Comparison of ENCODE assay signal across 12 cellular contexts in the genomic region with DNA sequence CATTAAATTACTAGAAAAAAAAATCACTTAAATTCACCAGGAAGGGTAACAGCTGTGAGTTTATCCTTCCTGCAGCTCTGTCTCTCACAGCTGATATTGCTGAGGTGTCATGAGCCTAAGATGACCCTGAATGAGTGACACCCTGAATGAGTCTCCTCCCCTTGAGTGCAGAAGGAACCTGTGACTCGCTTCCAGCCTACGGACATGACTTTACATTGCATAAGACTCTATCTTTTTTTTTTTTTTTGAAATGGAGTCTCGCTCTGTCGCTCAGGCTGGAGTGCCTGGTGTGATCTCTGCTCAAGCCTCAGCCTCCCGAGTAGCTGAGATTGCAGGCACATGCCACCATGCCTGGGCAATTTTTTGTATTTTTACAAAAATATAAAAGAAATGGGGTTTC. TPM values are rescaled to one million over a fixed set of nuclear protein-coding genes. Genes with fewer than 3 reads are reported as not detected.
DNase-seq lines count a peak whose midpoint lies in the region; ATAC-seq lines count a peak whose summit lies in the region.
"Had no signal": no experiment of that assay in that cellular context is flagged by ENCODE, and none has a peak within 500 bp of the region (broad histone marks: within the 10 kb centered on the region; RNA-seq: fewer than 3 reads in every experiment).

No MANE protein-coding gene starts in this region.

- H3K27me3 Mint-ChIP-seq in activated naive CD8-positive, alpha-beta T cell treated with anti-CD3 and anti-CD28 coated beads, Interleukin-2, amount 50 U/mL, for 24 hours, result peaks cover 2% of the 10 kb centered on the region
- H3K27me3 Mint-ChIP-seq in activated naive CD8-positive, alpha-beta T cell treated with anti-CD3 and anti-CD28 coated beads for 36 hours, result peaks cover 4% of the 10 kb centered on the region
- peaks cover 8% of the 10 kb centered on the region for H3K27me3 Mint-ChIP-seq in stimulated activated naive CD8-positive, alpha-beta T cell treated with anti-CD3 and anti-CD28 coated beads, Interleukin-15, amount 100 ng/mL, for 72 hours

- H3K4me1 Mint-ChIP-seq in activated naive CD8-positive, alpha-beta T cell treated with anti-CD3 and anti-CD28 coated beads, Interleukin-2, amount 50 U/mL, for 24 hours, result peaks cover 4% of the 10 kb centered on the region
- H3K4me1 Mint-ChIP-seq in activated naive CD8-positive, alpha-beta T cell treated with anti-CD3 and anti-CD28 coated beads for 36 hours, result no peaks in the 10 kb centered on the region
- H3K4me1 Mint-ChIP-seq in stimulated activated naive CD8-positive, alpha-beta T cell treated with anti-CD3 and anti-CD28 coated beads, Interleukin-15, amount 100 ng/mL, for 72 hours, result no peaks in the 10 kb centered on the region
- H3K4me1 Mint-ChIP-seq: mesothelial cell of epicardium had no signal

- H3K9me3 Mint-ChIP-seq in activated naive CD8-positive, alpha-beta T cell treated with anti-CD3 and anti-CD28 coated beads, Interleukin-2, amount 50 U/mL, for 24 hours, result no peaks in the 10 kb centered on the region
- H3K9me3 Mint-ChIP-seq in activated naive CD8-positive, alpha-beta T cell treated with anti-CD3 and anti-CD28 coated beads for 36 hours, result no peaks in the 10 kb centered on the region
- no peaks in the 10 kb centered on the region for H3K9me3 Mint-ChIP-seq in stimulated activated naive CD8-positive, alpha-beta T cell treated with anti-CD3 and anti-CD28 coated beads, Interleukin-15, amount 100 ng/mL, for 72 hours

- peak; percentile 76 for ATAC-seq in activated naive CD8-positive, alpha-beta T cell treated with anti-CD3 and anti-CD28 coated beads, Interleukin-2, amount 50 U/mL, for 24 hours
- peak; percentile 64 for ATAC-seq in stimulated activated naive CD8-positive, alpha-beta T cell treated with anti-CD3 and anti-CD28 coated beads, Interleukin-15, amount 100 ng/mL, for 72 hours
- no peak for ATAC-seq in HG02610 (IDR thresholded peaks at IDR 0.05; ENCODE audit: unreplicated experiment)

- no peak overlapping the region for H3K27ac Mint-ChIP-seq in activated naive CD8-positive, alpha-beta T cell treated with anti-CD3 and anti-CD28 coated beads, Interleukin-2, amount 50 U/mL, for 24 hours
- H3K27ac Mint-ChIP-seq in activated naive CD8-positive, alpha-beta T cell treated with anti-CD3 and anti-CD28 coated beads for 36 hours, result no peak overlapping the region
- H3K27ac Mint-ChIP-seq in stimulated activated naive CD8-positive, alpha-beta T cell treated with anti-CD3 and anti-CD28 coated beads, Interleukin-15, amount 100 ng/mL, for 72 hours, result no peak overlapping the region
- H3K27ac Mint-ChIP-seq: mesothelial cell of epicardium had no signal

- H3K36me3 Mint-ChIP-seq in activated naive CD8-positive, alpha-beta T cell treated with anti-CD3 and anti-CD28 coated beads, Interleukin-2, amount 50 U/mL, for 24 hours (ENCODE audit: low read depth), result no peaks in the 10 kb centered on the region
- H3K36me3 Mint-ChIP-seq in activated naive CD8-positive, alpha-beta T cell treated with anti-CD3 and anti-CD28 coated beads for 36 hours, result no peaks in the 10 kb centered on the region
- H3K36me3 Mint-ChIP-seq: mesothelial cell of epicardium had no signal

- DNase-seq in activated naive CD8-positive, alpha-beta T cell treated with anti-CD3 and anti-CD28 coated beads, Interleukin-2, amount 50 U/mL, for 24 hours, result no peak
- DNase-seq in activated naive CD8-positive, alpha-beta T cell treated with anti-CD3 and anti-CD28 coated beads for 36 hours, result no peak
- DNase-seq in SIG-M5 (lab: John Stamatoyannopoulos, UW) (peak; percentile 3), iris pigment epithelial cell (ENCODE audit: low read depth) (peak; percentile 17), KG1 (lab: John Stamatoyannopoulos, UW) (no peak), Kasumi-1 (lab: John Stamatoyannopoulos, UW) (no peak)
- DNase-seq in stimulated activated naive CD8-positive, alpha-beta T cell treated with anti-CD3 and anti-CD28 coated beads, Interleukin-15, amount 100 ng/mL, for 72 hours, result no peak
- DNase-seq: MM.1S; NCI-H2171; NK-92 treated with Interleukin-12 subunit alpha and Interleukin-12 subunit beta, amount 100 ng/mL, for 24 hours had no signal

- no peak overlapping the region for H3K4me3 Mint-ChIP-seq in activated naive CD8-positive, alpha-beta T cell treated with anti-CD3 and anti-CD28 coated beads, Interleukin-2, amount 50 U/mL, for 24 hours
- H3K4me3 Mint-ChIP-seq in activated naive CD8-positive, alpha-beta T cell treated with anti-CD3 and anti-CD28 coated beads for 36 hours, result no peak overlapping the region
- no peak overlapping the region for H3K4me3 Mint-ChIP-seq in stimulated activated naive CD8-positive, alpha-beta T cell treated with anti-CD3 and anti-CD28 coated beads, Interleukin-15, amount 100 ng/mL, for 72 hours
- H3K4me3 Mint-ChIP-seq: mesothelial cell of epicardium had no signal

RNA-seq across cellular contexts. Expression of gene MRO, which starts 14.1 kb away (rescaled TPM):
- total RNA-seq in activated naive CD8-positive, alpha-beta T cell treated with anti-CD3 and anti-CD28 coated beads for 36 hours, result not detected

Comparison
In these comparisons a context has a peak if more than half of its experiments do, and no peak if none do; other contexts are left out.
1. DNase-seq: peak in SIG-M5 (single experiment) and iris pigment epithelial cell (single experiment); none in activated naive CD8-positive, alpha-beta T cell treated with anti-CD3 and anti-CD28 coated beads, Interleukin-2, amount 50 U/mL, for 24 hours (single experiment), activated naive CD8-positive, alpha-beta T cell treated with anti-CD3 and anti-CD28 coated beads for 36 hours (single experiment), stimulated activated naive CD8-positive, alpha-beta T cell treated with anti-CD3 and anti-CD28 coated beads, Interleukin-15, amount 100 ng/mL, for 72 hours (0 of 2), KG1 (single experiment) and Kasumi-1 (0 of 2).